Comparison of ENCODE assay signal across 12 cellular contexts in the genomic region with DNA sequence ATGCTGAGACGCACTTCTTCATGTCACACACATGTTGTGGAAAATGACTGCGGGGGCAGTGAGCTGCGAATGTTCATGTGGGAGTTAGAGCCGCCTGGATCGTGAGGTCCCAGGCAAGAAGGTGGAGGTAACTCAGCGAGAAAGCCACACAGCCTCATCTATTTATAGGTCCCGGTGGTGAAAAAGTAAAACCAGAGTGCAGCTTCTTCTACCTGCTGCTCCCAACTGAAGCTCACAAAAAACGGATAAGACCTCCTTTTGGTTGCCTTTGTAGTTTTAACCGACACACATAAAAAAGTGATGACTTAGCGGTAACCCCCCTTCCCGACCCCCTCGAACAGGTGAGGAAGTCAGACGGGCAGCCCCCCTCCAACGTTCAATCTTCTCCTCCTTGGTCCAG.
A peak's percentile ranks its signal among the peaks of the same experiment; 100 is the strongest.
DNase-seq lines count a peak whose midpoint lies in the region; ATAC-seq and TF ChIP-seq lines count a peak whose summit lies in the region.
"Had no signal": no experiment of that assay in that cellular context is flagged by ENCODE, and none has a peak within 500 bp of the region (broad histone marks: within the 10 kb centered on the region; RNA-seq: fewer than 3 reads in every experiment).

No MANE protein-coding gene starts in this region.

- intact Hi-C loops in activated CD8-positive, alpha-beta T cell treated with anti-CD3 and anti-CD28 coated beads for 36 hours (cut with micrococcal nuclease), result loop anchor here (5.0 kb wide), 2 partner anchors 199 to 274 kb away; no protein-coding TSS in a partner anchor

- no peak for TF ChIP-seq CTCF in activated CD8-positive, alpha-beta T cell treated with anti-CD3 and anti-CD28 coated beads for 36 hours (IDR thresholded peaks at IDR 0.05)

- H3K9me3 Mint-ChIP-seq in activated naive CD4-positive, alpha-beta T cell treated with anti-CD3 and anti-CD28 coated beads, Interleukin-2, amount 10 ng/mL, durations not matched to agents 7 days and 5 days, result no peaks in the 10 kb centered on the region
- H3K9me3 Mint-ChIP-seq in activated naive CD4-positive, alpha-beta T cell treated with anti-CD3 and anti-CD28 coated beads, Interleukin-2, amount 50 U/mL, for 72 hours, result no peaks in the 10 kb centered on the region
- no peaks in the 10 kb centered on the region for H3K9me3 Mint-ChIP-seq in activated CD8-positive, alpha-beta T cell treated with anti-CD3 and anti-CD28 coated beads for 36 hours
- H3K9me3 Mint-ChIP-seq: endodermal cell had no signal

- TF ChIP-seq POLR2A in erythroblast (IDR thresholded peaks at IDR 0.05; ENCODE audit: low read length), result no peak

- ATAC-seq in activated naive CD4-positive, alpha-beta T cell treated with anti-CD3 and anti-CD28 coated beads, Interleukin-2, amount 50 U/mL, for 72 hours, result no peak
- no peak for ATAC-seq in activated CD8-positive, alpha-beta T cell treated with anti-CD3 and anti-CD28 coated beads for 36 hours
- ATAC-seq in stimulated activated naive CD8-positive, alpha-beta T cell treated with anti-CD3 and anti-CD28 coated beads, Interleukin-15, Interleukin-2, amounts not matched to agents 100 U/mL and 50 U/mL, for 24 hours, result no peak

- DNase-seq in activated naive CD4-positive, alpha-beta T cell treated with anti-CD3 and anti-CD28 coated beads, Interleukin-2, amount 10 ng/mL, durations not matched to agents 7 days and 5 days, result peak; percentile 31
- no peak for DNase-seq in activated naive CD4-positive, alpha-beta T cell treated with anti-CD3 and anti-CD28 coated beads, Interleukin-2, amount 50 U/mL, for 72 hours (ENCODE audit: low spot score in 2 of 2)
- DNase-seq in activated CD8-positive, alpha-beta T cell treated with anti-CD3 and anti-CD28 coated beads for 36 hours, result peak; percentile 17
- DNase-seq in central memory CD4-positive, alpha-beta T cell, result peak; percentile 57
- DNase-seq in stimulated activated naive CD8-positive, alpha-beta T cell treated with anti-CD3 and anti-CD28 coated beads, Interleukin-15, Interleukin-2, amounts not matched to agents 100 U/mL and 50 U/mL, for 24 hours, result peak; percentile 26
- no peak for DNase-seq in NCI-H128 (lab: John Stamatoyannopoulos, UW; ENCODE audit: unreplicated experiment)
- DNase-seq in erythroblast (lab: John Stamatoyannopoulos, UW), result no peak
- DNase-seq in GM19238 (ENCODE audit: insufficient read length, low spot score), result no peak
- DNase-seq: Calu3, endodermal cell, PC-3, upper lobe of right lung had no signal

- CTCF ChIA-PET in activated naive CD4-positive, alpha-beta T cell treated with anti-CD3 and anti-CD28 coated beads, Interleukin-2, amount 10 ng/mL, durations not matched to agents 7 days and 5 days (lab: Charles Lee), result interaction anchor here (1.7 kb wide), 2 partner anchors 12 to 71 kb away, joined by 4 to 6 read pairs; no protein-coding TSS in a partner anchor
- CTCF ChIA-PET in activated CD8-positive, alpha-beta T cell treated with anti-CD3 and anti-CD28 coated beads for 36 hours (lab: Charles Lee), result interaction anchor here (0.5 to 2.8 kb wide), 3 partner anchors 14 to 278 kb away, joined by 3 to 6 read pairs (median 5); no protein-coding TSS in a partner anchor

- POLR2A ChIA-PET in activated CD8-positive, alpha-beta T cell treated with anti-CD3 and anti-CD28 coated beads for 36 hours (lab: Charles Lee), result interaction anchor here (0.6 to 1.7 kb wide), 6 partner anchors 15 to 280 kb away, joined by 3 to 7 read pairs (median 4); no protein-coding TSS in a partner anchor

- peaks cover 51% of the 10 kb centered on the region for H3K4me1 Mint-ChIP-seq in activated naive CD4-positive, alpha-beta T cell treated with anti-CD3 and anti-CD28 coated beads, Interleukin-2, amount 10 ng/mL, durations not matched to agents 7 days and 5 days
- H3K4me1 Mint-ChIP-seq in activated CD8-positive, alpha-beta T cell treated with anti-CD3 and anti-CD28 coated beads for 36 hours (ENCODE audit: low read depth), result peaks cover 42% of the 10 kb centered on the region

- peaks cover 2% of the 10 kb centered on the region for H3K36me3 Mint-ChIP-seq in activated naive CD4-positive, alpha-beta T cell treated with anti-CD3 and anti-CD28 coated beads, Interleukin-2, amount 10 ng/mL, durations not matched to agents 7 days and 5 days
- peaks cover 0 to 5% of the 10 kb centered on the region in 2 donors for H3K36me3 Mint-ChIP-seq in activated naive CD4-positive, alpha-beta T cell treated with anti-CD3 and anti-CD28 coated beads, Interleukin-2, amount 50 U/mL, for 72 hours
- no peaks in the 10 kb centered on the region for H3K36me3 Mint-ChIP-seq in activated CD8-positive, alpha-beta T cell treated with anti-CD3 and anti-CD28 coated beads for 36 hours (ENCODE audit: low read depth)

- peak overlapping the region; percentile 51 for H3K4me3 Mint-ChIP-seq in activated naive CD4-positive, alpha-beta T cell treated with anti-CD3 and anti-CD28 coated beads, Interleukin-2, amount 10 ng/mL, durations not matched to agents 7 days and 5 days
- peak overlapping the region; percentile 73 for H3K4me3 Mint-ChIP-seq in activated CD8-positive, alpha-beta T cell treated with anti-CD3 and anti-CD28 coated beads for 36 hours

- peaks cover 34% of the 10 kb centered on the region for H3K27me3 Mint-ChIP-seq in activated naive CD4-positive, alpha-beta T cell treated with anti-CD3 and anti-CD28 coated beads, Interleukin-2, amount 10 ng/mL, durations not matched to agents 7 days and 5 days
- no peaks in the 10 kb centered on the region for H3K27me3 Mint-ChIP-seq in activated CD8-positive, alpha-beta T cell treated with anti-CD3 and anti-CD28 coated beads for 36 hours

- peak overlapping the region; percentile 89 for H3K27ac Mint-ChIP-seq in activated naive CD4-positive, alpha-beta T cell treated with anti-CD3 and anti-CD28 coated beads, Interleukin-2, amount 10 ng/mL, durations not matched to agents 7 days and 5 days
- peak overlapping the region in 1 of 2 donors; percentile 87 for H3K27ac Mint-ChIP-seq in activated naive CD4-positive, alpha-beta T cell treated with anti-CD3 and anti-CD28 coated beads, Interleukin-2, amount 50 U/mL, for 72 hours
- peak overlapping the region; percentile 84 for H3K27ac Mint-ChIP-seq in activated CD8-positive, alpha-beta T cell treated with anti-CD3 and anti-CD28 coated beads for 36 hours
- H3K27ac Mint-ChIP-seq: endodermal cell had no signal

Comparison
In these comparisons a context has a peak if more than half of its experiments do, and no peak if none do; other contexts are left out.
1. DNase-seq: peak in activated naive CD4-positive, alpha-beta T cell treated with anti-CD3 and anti-CD28 coated beads, Interleukin-2, amount 10 ng/mL, durations not matched to agents 7 days and 5 days (single experiment), activated CD8-positive, alpha-beta T cell treated with anti-CD3 and anti-CD28 coated beads for 36 hours (single experiment), central memory CD4-positive, alpha-beta T cell (single experiment) and stimulated activated naive CD8-positive, alpha-beta T cell treated with anti-CD3 and anti-CD28 coated beads, Interleukin-15, Interleukin-2, amounts not matched to agents 100 U/mL and 50 U/mL, for 24 hours (single experiment); none in activated naive CD4-positive, alpha-beta T cell treated with anti-CD3 and anti-CD28 coated beads, Interleukin-2, amount 50 U/mL, for 72 hours (0 of 2), NCI-H128 (single experiment), erythroblast (0 of 2) and GM19238 (single experiment).